In genomic region chr7:2288503-2288902, GRCh38 we compare ENCODE assay signal across 15 cellular contexts. TPM values are rescaled to one million over a fixed set of nuclear protein-coding genes. Genes with fewer than 3 reads are reported as not detected.
DNase-seq lines count a peak whose midpoint lies in the region; ATAC-seq and TF ChIP-seq lines count a peak whose summit lies in the region.
"Had no signal": no experiment of that assay in that cellular context is flagged by ENCODE, and none has a peak within 500 bp of the region (broad histone marks: within the 10 kb centered on the region; RNA-seq: fewer than 3 reads in every experiment).

No MANE protein-coding gene starts in this region.

- H2AFZ ChIP-seq in mesenchymal stem cell (ENCODE audit: low read depth, low read length), result no peak overlapping the region
- H2AFZ ChIP-seq in H9 (ENCODE audit: low read length), result no peak overlapping the region

- H3K18ac ChIP-seq in mesenchymal stem cell (ENCODE audit: low read depth in 1 of 2, low read length in 2 of 2) (no peak overlapping the region), H9 (ENCODE audit: insufficient read length, low read depth, low read length) (no peak overlapping the region)

- H3K4me2 ChIP-seq in mesenchymal stem cell (ENCODE audit: low read length, poor library complexity, severe bottlenecking) (no peak overlapping the region), H9 (ENCODE audit: insufficient read depth, insufficient read length, low read length) (no peak overlapping the region)

- H3K4ac ChIP-seq in mesenchymal stem cell (ENCODE audit: low read depth in 1 of 2, low read length in 2 of 2) (no peak overlapping the region), H9 (ENCODE audit: low read depth, low read length) (no peak overlapping the region)

- ATAC-seq in GM18861 (IDR thresholded peaks at IDR 0.05; ENCODE audit: unreplicated experiment) (peak; percentile 74), GM21576 (IDR thresholded peaks at IDR 0.05; ENCODE audit: unreplicated experiment) (peak; percentile 72), HG03108 (IDR thresholded peaks at IDR 0.05; ENCODE audit: unreplicated experiment) (peak; percentile 67)
- ATAC-seq in naive thymus-derived CD8-positive, alpha-beta T cell, result no peak
- ATAC-seq in activated T-cell treated with anti-CD3 and anti-CD28 coated beads, Interleukin-2, amount 50 U/mL, for 72 hours (replicated peaks in 1 of 2), result no peak

- H3K4me3 ChIP-seq in mesenchymal stem cell (ENCODE audit: insufficient read depth in 1 of 2, low read depth in 1 of 2, low read length in 2 of 2), result no peak overlapping the region
- H3K4me3 ChIP-seq: Peyer's patch, skin epidermis, transverse colon had no signal

- H4K5ac ChIP-seq in H9 (ENCODE audit: insufficient read length, low read depth, low read length), result no peak overlapping the region

- H2BK5ac ChIP-seq in mesenchymal stem cell (ENCODE audit: low read depth, low read length, poor library complexity, severe bottlenecking), result no peak overlapping the region
- no peak overlapping the region for H2BK5ac ChIP-seq in H9 (ENCODE audit: insufficient read length, low read length)

- H3K27me3 Mint-ChIP-seq in naive thymus-derived CD8-positive, alpha-beta T cell, result no peaks in the 10 kb centered on the region
- no peaks in the 10 kb centered on the region for H3K27me3 Mint-ChIP-seq in activated T-cell treated with anti-CD3 and anti-CD28 coated beads, Interleukin-2, amount 50 U/mL, for 72 hours (ENCODE audit: low read depth)
- H3K27me3 Mint-ChIP-seq in H9 (ENCODE audit: low read depth), result no peaks in the 10 kb centered on the region
- H3K27me3 Mint-ChIP-seq: activated naive CD8-positive, alpha-beta T cell; CD4-positive, alpha-beta T cell; central memory CD8-positive, alpha-beta T cell had no signal

- H2BK12ac ChIP-seq in mesenchymal stem cell (ENCODE audit: low read length in 2 of 2), result no peak overlapping the region
- no peak overlapping the region for H2BK12ac ChIP-seq in H9 (ENCODE audit: insufficient read length, low read depth, low read length)

- 95% methylated on average over 6 of the region's 8 CpGs for WGBS in mesenchymal stem cell
- WGBS in H9 (ENCODE audit: extremely low coverage, insufficient read length, low lambda C conversion rate), result no CpG with 5 or more reads among the region's 8 CpGs

- no peak overlapping the region for H4K91ac ChIP-seq in mesenchymal stem cell (ENCODE audit: low read length)
- no peak overlapping the region for H4K91ac ChIP-seq in H9 (ENCODE audit: insufficient read length, low read depth, low read length)

- no peaks in the 10 kb centered on the region for H3K36me3 Mint-ChIP-seq in naive thymus-derived CD8-positive, alpha-beta T cell
- peaks cover 0 to 2% of the 10 kb centered on the region in 2 donors for H3K36me3 Mint-ChIP-seq in activated T-cell treated with anti-CD3 and anti-CD28 coated beads, Interleukin-2, amount 50 U/mL, for 72 hours (ENCODE audit: insufficient read depth in 2 of 2)
- no peaks in the 10 kb centered on the region; a peak in 3 of 7 replicates for H3K36me3 Mint-ChIP-seq in H9 (ENCODE audit: insufficient read depth in 1 of 3, low read depth in 3 of 3)

- no peak overlapping the region for H3T11ph ChIP-seq in H9 (ENCODE audit: low read length)

- H3K4me1 Mint-ChIP-seq in naive thymus-derived CD8-positive, alpha-beta T cell, result peaks cover 0 to 6% (median 0%) of the 10 kb centered on the region in 4 donors
- H3K4me1 Mint-ChIP-seq in activated T-cell treated with anti-CD3 and anti-CD28 coated beads, Interleukin-2, amount 50 U/mL, for 72 hours (ENCODE audit: low read depth), result no peaks in the 10 kb centered on the region
- no peaks in the 10 kb centered on the region for H3K4me1 Mint-ChIP-seq in H9
- H3K4me1 Mint-ChIP-seq: central memory CD8-positive, alpha-beta T cell had no signal

- H4K8ac ChIP-seq in mesenchymal stem cell (ENCODE audit: low read length), result no peak overlapping the region
- no peak overlapping the region for H4K8ac ChIP-seq in H9 (replicated peaks; ENCODE audit: insufficient read length, low read depth, low read length)

- H4K20me1 ChIP-seq in H9 (ENCODE audit: control insufficient read depth, insufficient read depth, insufficient read length), result no peaks in the 10 kb centered on the region

- TF ChIP-seq CTCF in H9 (conservative IDR thresholded peaks at IDR 0.05), result no peak

- H3K23ac ChIP-seq in mesenchymal stem cell (ENCODE audit: low read length in 2 of 2) (no peak overlapping the region), H9 (ENCODE audit: insufficient read length, low read depth, low read length) (no peak overlapping the region)

- H2AK5ac ChIP-seq in mesenchymal stem cell (ENCODE audit: low read length, severe bottlenecking) (no peak overlapping the region), H9 (ENCODE audit: insufficient read length, low read length) (no peak overlapping the region)

- H2BK120ac ChIP-seq in mesenchymal stem cell (ENCODE audit: low read depth, low read length) (no peak overlapping the region), H9 (ENCODE audit: low read depth, low read length, poor library complexity, severe bottlenecking) (no peak overlapping the region)

- no peaks in the 10 kb centered on the region for H3K23me2 ChIP-seq in H9 (ENCODE audit: insufficient read length, low read depth, low read length, poor library complexity, severe bottlenecking)

- H3K27me3 ChIP-seq in mesenchymal stem cell (ENCODE audit: control insufficient read depth in 1 of 2, insufficient read depth in 1 of 2, low read length in 2 of 2) (no peaks in the 10 kb centered on the region), H9 (ENCODE audit: insufficient read depth, low read length) (no peaks in the 10 kb centered on the region)
- H3K27me3 ChIP-seq: Peyer's patch, transverse colon had no signal

- no peaks in the 10 kb centered on the region; the same call in 1 of the 2 replicates for H3K79me2 ChIP-seq in H9 (ENCODE audit: insufficient read depth, low read length)

- H3K9me3 Mint-ChIP-seq in naive thymus-derived CD8-positive, alpha-beta T cell, result no peaks in the 10 kb centered on the region
- no peaks in the 10 kb centered on the region for H3K9me3 Mint-ChIP-seq in activated T-cell treated with anti-CD3 and anti-CD28 coated beads, Interleukin-2, amount 50 U/mL, for 72 hours
- no peaks in the 10 kb centered on the region for H3K9me3 Mint-ChIP-seq in H9
- H3K9me3 Mint-ChIP-seq: CD4-positive, alpha-beta T cell; central memory CD8-positive, alpha-beta T cell had no signal

- POLR2A ChIA-PET in naive thymus-derived CD8-positive, alpha-beta T cell (lab: Charles Lee), result no interaction called here

- H3K27ac Mint-ChIP-seq in naive thymus-derived CD8-positive, alpha-beta T cell, result no peak overlapping the region
- H3K27ac Mint-ChIP-seq in activated T-cell treated with anti-CD3 and anti-CD28 coated beads, Interleukin-2, amount 50 U/mL, for 72 hours, result no peak overlapping the region
- peak overlapping the region in 1 of 3 experiments; percentile 38; a peak in 2 of 7 replicates for H3K27ac Mint-ChIP-seq in H9
- H3K27ac Mint-ChIP-seq: activated naive CD8-positive, alpha-beta T cell; CD4-positive, alpha-beta T cell had no signal

- H3K9ac ChIP-seq in mesenchymal stem cell (ENCODE audit: low read length) (peak overlapping the region; percentile 44), H9 (ENCODE audit: extremely low read depth, insufficient read length, low read length) (no peak overlapping the region)

- H3K14ac ChIP-seq in mesenchymal stem cell (ENCODE audit: low read length in 2 of 2) (no peak overlapping the region), H9 (ENCODE audit: insufficient read depth, low read length) (no peak overlapping the region)

- H2BK20ac ChIP-seq in H9 (ENCODE audit: low read depth, low read length, poor library complexity, severe bottlenecking), result no peak overlapping the region

- H2BK15ac ChIP-seq in mesenchymal stem cell (ENCODE audit: low read depth, poor library complexity, severe bottlenecking) (no peak overlapping the region), H9 (ENCODE audit: low read depth, low read length) (no peak overlapping the region)

- no peak overlapping the region for H3K4me3 Mint-ChIP-seq in naive thymus-derived CD8-positive, alpha-beta T cell
- H3K4me3 Mint-ChIP-seq in activated T-cell treated with anti-CD3 and anti-CD28 coated beads, Interleukin-2, amount 50 U/mL, for 72 hours, result no peak overlapping the region
- no peak overlapping the region for H3K4me3 Mint-ChIP-seq in H9
- H3K4me3 Mint-ChIP-seq: activated naive CD8-positive, alpha-beta T cell; CD4-positive, alpha-beta T cell; central memory CD8-positive, alpha-beta T cell had no signal

- no peak overlapping the region for H3K56ac ChIP-seq in H9 (ENCODE audit: insufficient read length, low read depth, low read length)

- peaks cover 0 to 13% of the 10 kb centered on the region in 2 experiments for H3K36me3 ChIP-seq in mesenchymal stem cell (ENCODE audit: control insufficient read depth in 1 of 2, insufficient read depth in 2 of 2, low read depth in 1 of 2, low read length in 2 of 2)
- H3K36me3 ChIP-seq: Peyer's patch, transverse colon had no signal

- H3K79me1 ChIP-seq in mesenchymal stem cell (replicated peaks; ENCODE audit: low read length, poor library complexity, severe bottlenecking), result peaks cover 26% of the 10 kb centered on the region
- no peaks in the 10 kb centered on the region for H3K79me1 ChIP-seq in H9 (ENCODE audit: insufficient read depth, low read depth, low read length, poor library complexity, severe bottlenecking)

- H3K9me3 ChIP-seq in mesenchymal stem cell (ENCODE audit: control insufficient read depth, low read length) (no peaks in the 10 kb centered on the region), H9 (ENCODE audit: control insufficient read depth, low read depth, low read length) (no peaks in the 10 kb centered on the region)
- H3K9me3 ChIP-seq: Peyer's patch, transverse colon had no signal

- H3K4me1 ChIP-seq in mesenchymal stem cell (ENCODE audit: control insufficient read depth, insufficient read depth, low read depth, low read length) (peaks cover under 1% of the 10 kb centered on the region), H9 (ENCODE audit: insufficient read depth, low read length) (no peaks in the 10 kb centered on the region)
- H3K4me1 ChIP-seq: Peyer's patch, transverse colon had no signal

- DNase-seq in mesenchymal stem cell (no peak), NCI-H748 (lab: John Stamatoyannopoulos, UW; ENCODE audit: unreplicated experiment) (no peak), H9 (no peak)
- DNase-seq in naive thymus-derived CD8-positive, alpha-beta T cell, result no peak
- DNase-seq in activated T-cell treated with anti-CD3 and anti-CD28 coated beads, Interleukin-2, amount 50 U/mL, for 72 hours, result no peak
- DNase-seq: CD4-positive, alpha-beta T cell; GDM1; Peyer's patch; transverse colon had no signal

- H3K27ac ChIP-seq in mesenchymal stem cell (ENCODE audit: low read length, poor library complexity, severe bottlenecking), result no peak overlapping the region
- H3K27ac ChIP-seq in H9 (ENCODE audit: insufficient read length, low read depth, low read length), result no peak overlapping the region
- H3K27ac ChIP-seq: Peyer's patch, skin epidermis, transverse colon had no signal

RNA-seq across cellular contexts. Expression of gene SNX8, which starts 25.7 kb away (rescaled TPM):
- polyA plus RNA-seq in mesenchymal stem cell (2013, experiment 1 of 2), result 26.3 TPM
- polyA plus RNA-seq in mesenchymal stem cell (2013, experiment 2 of 2), result 28.5 TPM
- 1 to 10 TPM; 7.6 to 9.8 TPM for total RNA-seq in naive thymus-derived CD8-positive, alpha-beta T cell
- 10 to 100 TPM in 1 of 3 donors, 1 to 10 TPM in 2; 3.4 to 10.9 (median 5.6) TPM for polyA plus RNA-seq in naive thymus-derived CD8-positive, alpha-beta T cell
- total RNA-seq in activated T-cell treated with anti-CD3 and anti-CD28 coated beads, Interleukin-2, amount 50 U/mL, for 72 hours, result 10 to 100 TPM; 25.5 to 31.2 TPM
- total RNA-seq in H9 (2021), result 40.6 and 45.6 TPM in 2 replicates

RNA-seq across cellular contexts. Expression of gene NUDT1, which starts 46.5 kb away (rescaled TPM):
- 13.8 TPM for polyA plus RNA-seq in mesenchymal stem cell (2013, experiment 1 of 2)
- 13.5 TPM for polyA plus RNA-seq in mesenchymal stem cell (2013, experiment 2 of 2)
- 10 to 100 TPM; 17.1 to 18.5 TPM for total RNA-seq in naive thymus-derived CD8-positive, alpha-beta T cell
- polyA plus RNA-seq in naive thymus-derived CD8-positive, alpha-beta T cell, result 10 to 100 TPM; 52.0 to 62.3 (median 53.7) TPM
- total RNA-seq in activated T-cell treated with anti-CD3 and anti-CD28 coated beads, Interleukin-2, amount 50 U/mL, for 72 hours, result 10 to 100 TPM; 63.6 to 79.3 TPM
- 80.3 and 84.7 TPM in 2 replicates for total RNA-seq in H9 (2021)

RNA-seq across cellular contexts. Expression of gene MRM2, which starts 46.5 kb away (rescaled TPM):
- polyA plus RNA-seq in mesenchymal stem cell (2013, experiment 1 of 2), result 15.6 TPM
- 14.8 TPM for polyA plus RNA-seq in mesenchymal stem cell (2013, experiment 2 of 2)
- 10 to 100 TPM; 16.3 to 18.2 TPM for total RNA-seq in naive thymus-derived CD8-positive, alpha-beta T cell
- polyA plus RNA-seq in naive thymus-derived CD8-positive, alpha-beta T cell, result 10 to 100 TPM; 31.8 to 53.0 (median 42.5) TPM
- 10 to 100 TPM; 31.7 to 39.9 TPM for total RNA-seq in activated T-cell treated with anti-CD3 and anti-CD28 coated beads, Interleukin-2, amount 50 U/mL, for 72 hours
- 57.2 and 59.0 TPM in 2 replicates for total RNA-seq in H9 (2021)

RNA-seq across cellular contexts. Expression of gene MAD1L1, which starts 55.8 kb away (rescaled TPM):
- 12.7 TPM for polyA plus RNA-seq in mesenchymal stem cell (2013, experiment 1 of 2)
- 12.2 TPM for polyA plus RNA-seq in mesenchymal stem cell (2013, experiment 2 of 2)
- 10 to 100 TPM; 84.5 to 95.9 TPM for total RNA-seq in naive thymus-derived CD8-positive, alpha-beta T cell
- 100 to 1,000 TPM; 146 to 243 (median 190) TPM for polyA plus RNA-seq in naive thymus-derived CD8-positive, alpha-beta T cell
- total RNA-seq in activated T-cell treated with anti-CD3 and anti-CD28 coated beads, Interleukin-2, amount 50 U/mL, for 72 hours, result 10 to 100 TPM; 51.2 to 63.8 TPM
- 37.4 and 39.0 TPM in 2 replicates for total RNA-seq in H9 (2021)

Comparison
In these comparisons a context has a peak if more than half of its experiments do, and no peak if none do; other contexts are left out.
1. ATAC-seq: peak in GM18861 (single experiment), GM21576 (single experiment) and HG03108 (single experiment); none in naive thymus-derived CD8-positive, alpha-beta T cell (0 of 2) and activated T-cell treated with anti-CD3 and anti-CD28 coated beads, Interleukin-2, amount 50 U/mL, for 72 hours (0 of 2).